In genomic region chr17:69492410-69493071, GRCh38 we compare ENCODE assay signal across 1 cellular context.
TF ChIP-seq lines count a peak whose summit lies in the region.

No MANE protein-coding gene starts in this region.

TF ChIP-seq in H1, 55 proteins besides CTCF, POLR2A, EP300 and RAD21 (continued from another document):
- no peak for TF ChIP-seq CHD7 (IDR thresholded peaks at IDR 0.05; ENCODE audit: insufficient replicate concordance, low read length)
